Comparison of ENCODE assay signal across 24 cellular contexts in the genomic region with DNA sequence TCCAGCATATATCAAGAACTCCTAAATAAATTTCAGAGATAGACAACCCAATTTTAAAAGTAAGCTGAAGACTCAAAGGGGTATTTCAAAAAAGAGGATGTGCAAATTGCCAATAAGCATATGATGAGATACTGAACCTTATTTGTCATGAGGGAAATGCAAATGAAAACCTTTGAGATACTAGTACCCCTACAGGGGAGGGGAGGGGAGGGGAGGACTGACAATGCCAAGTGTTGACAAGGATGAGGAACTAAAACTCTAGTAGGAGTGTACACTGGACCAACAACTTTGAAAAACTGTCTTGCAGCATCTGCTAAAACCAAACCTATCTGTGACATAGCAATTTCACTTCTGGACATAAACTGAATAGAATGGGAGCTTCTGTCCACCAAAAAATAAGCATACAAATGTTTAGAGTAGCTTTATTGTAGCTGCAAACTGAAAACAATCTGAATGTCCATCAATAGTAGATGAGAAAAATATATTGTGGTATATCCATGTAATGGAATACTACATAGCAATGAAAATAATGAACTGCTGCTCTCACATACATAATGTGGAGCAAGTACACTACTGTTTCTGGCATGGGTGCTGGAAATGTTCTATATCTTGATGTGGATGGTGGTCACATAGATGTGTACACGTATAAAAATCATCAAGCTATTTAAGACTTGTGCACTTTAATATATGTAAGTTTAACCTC. TPM values are rescaled to one million over a fixed set of nuclear protein-coding genes. Genes with fewer than 3 reads are reported as not detected.
"Had no signal": no experiment of that assay in that cellular context is flagged by ENCODE, and none has a peak within 500 bp of the region (broad histone marks: within the 10 kb centered on the region; RNA-seq: fewer than 3 reads in every experiment).

No MANE protein-coding gene starts in this region.

- H3K4me3 Mint-ChIP-seq: immature natural killer cell; naive thymus-derived CD8-positive, alpha-beta T cell; type B pancreatic cell had no signal

- H3K9me3 Mint-ChIP-seq: type B pancreatic cell had no signal

- H3K4me1 ChIP-seq: gastroesophageal sphincter, left ventricle myocardium inferior, psoas muscle, spleen had no signal

- H3K36me3 ChIP-seq: esophagus squamous epithelium, gastroesophageal sphincter, left ventricle myocardium inferior, neutrophil, spleen had no signal

- H3K27ac Mint-ChIP-seq: immature natural killer cell; naive thymus-derived CD8-positive, alpha-beta T cell; type B pancreatic cell had no signal

- H3K4me3 ChIP-seq: esophagus squamous epithelium, gastroesophageal sphincter, left ventricle myocardium inferior, lung, psoas muscle, spleen had no signal

- FAIRE-seq: colon, kidney, urothelium cell line had no signal

- H3K36me3 Mint-ChIP-seq: immature natural killer cell, type B pancreatic cell had no signal

- H3K4me1 Mint-ChIP-seq: naive thymus-derived CD8-positive, alpha-beta T cell had no signal

- ATAC-seq: gastroesophageal sphincter; left cardiac atrium; naive thymus-derived CD8-positive, alpha-beta T cell; psoas muscle; sciatic nerve had no signal

- DNase-seq: dermis blood vessel endothelial cell; esophagus squamous epithelium; foreskin fibroblast; glutamatergic neuron; immature natural killer cell; kidney; left cardiac atrium; left ventricle myocardium inferior; naive thymus-derived CD8-positive, alpha-beta T cell; retina; spleen; stimulated activated CD4-positive, alpha-beta T cell treated with anti-CD3 and anti-CD28 coated beads, Interleukin-15, amount 100 ng/mL, for 24 hours; stimulated activated CD4-positive, alpha-beta T cell treated with anti-CD3 and anti-CD28 coated beads, Interleukin-1b, Interleukin-23, amount 100 ng/mL, for 48 hours; stimulated activated CD4-positive, alpha-beta T cell treated with anti-CD3 and anti-CD28 coated beads, Interleukin-4, amount 100 ng/mL, for 24 hours; stimulated activated naive CD4-positive, alpha-beta T cell had no signal

- H3K9me3 ChIP-seq: neutrophil had no signal

- H3K27ac ChIP-seq: esophagus squamous epithelium, gastroesophageal sphincter, left ventricle myocardium inferior, neutrophil, psoas muscle, spleen had no signal

RNA-seq across cellular contexts. Expression of gene CDK18, which starts 57.2 kb away (rescaled TPM):
- polyA plus RNA-seq: neural cell had no signal
